ENCODE assay signal across 14 cellular contexts in the genomic region with DNA sequence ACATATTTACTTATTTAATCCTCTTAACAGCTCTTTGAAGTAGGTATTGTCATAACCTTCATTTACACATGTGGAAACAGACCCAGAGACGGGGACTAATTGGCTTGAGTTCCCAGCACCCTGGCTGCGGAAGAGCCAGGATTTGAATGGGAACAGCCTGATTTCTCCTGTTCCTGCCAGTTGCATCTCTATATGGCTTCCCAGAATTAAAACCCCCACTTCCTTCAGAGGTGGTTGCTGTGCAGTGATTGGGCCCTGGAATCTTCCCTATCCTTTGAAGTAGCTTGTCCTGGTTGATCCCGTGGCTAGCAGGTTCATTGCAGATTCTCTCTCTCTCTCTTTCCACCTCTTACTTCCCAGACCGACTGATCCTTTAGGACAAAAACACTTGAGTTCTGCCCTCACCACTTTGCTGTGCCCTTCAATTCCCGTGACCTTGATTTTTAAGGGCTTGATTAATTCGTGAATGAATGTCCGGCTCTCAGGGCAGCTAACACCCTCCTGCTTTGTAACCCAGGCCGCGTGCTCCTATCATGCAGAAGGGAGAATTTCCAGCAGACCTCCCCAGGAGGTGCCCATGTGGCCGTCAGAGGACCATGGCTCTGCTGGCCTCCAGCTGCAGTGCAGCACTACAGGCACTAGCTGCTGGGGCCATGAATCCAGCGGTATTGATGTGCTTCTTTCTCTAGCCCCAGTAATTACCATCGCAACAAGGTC.
DNase-seq lines count a peak whose midpoint lies in the region; ATAC-seq lines count a peak whose summit lies in the region.
"Had no signal": no experiment of that assay in that cellular context is flagged by ENCODE, and none has a peak within 500 bp of the region (broad histone marks: within the 10 kb centered on the region; RNA-seq: fewer than 3 reads in every experiment).

No MANE protein-coding gene starts in this region.

- no peaks in the 10 kb centered on the region for H3K36me3 Mint-ChIP-seq in activated T-helper 1 cell treated with anti-CD3 and anti-CD28 coated beads, Interleukin-12 subunit alpha, Interleukin-12 subunit beta, Interleukin-2, Interleukin-4 antibody, amounts not matched to agents 30 ng/mL and 10 ng/mL and 1 ng/mL, durations not matched to agents 14 hours and 24 hours and 36 hours (ENCODE audit: low read depth)
- H3K36me3 Mint-ChIP-seq: CD8-positive, alpha-beta T cell had no signal

- peak; percentile 59 to 74 for ATAC-seq in left cardiac atrium
- ATAC-seq: CD8-positive, alpha-beta T cell had no signal

- no peak overlapping the region for H3K27ac Mint-ChIP-seq in activated T-helper 1 cell treated with anti-CD3 and anti-CD28 coated beads, Interleukin-12 subunit alpha, Interleukin-12 subunit beta, Interleukin-2, Interleukin-4 antibody, amounts not matched to agents 30 ng/mL and 10 ng/mL and 1 ng/mL, durations not matched to agents 14 hours and 24 hours and 36 hours
- H3K27ac Mint-ChIP-seq: CD8-positive, alpha-beta T cell; nephron had no signal

- intact Hi-C loops in left cardiac atrium (cut with DNase I) = no loop called here
- intact Hi-C loops in activated T-helper 1 cell treated with anti-CD3 and anti-CD28 coated beads, Interleukin-12 subunit alpha, Interleukin-12 subunit beta, Interleukin-2, Interleukin-4 antibody, amounts not matched to agents 30 ng/mL and 10 ng/mL and 1 ng/mL, durations not matched to agents 14 hours and 24 hours and 36 hours (cut with micrococcal nuclease) = no loop called here

- no peak overlapping the region for H3K4me3 Mint-ChIP-seq in activated T-helper 1 cell treated with anti-CD3 and anti-CD28 coated beads, Interleukin-12 subunit alpha, Interleukin-12 subunit beta, Interleukin-2, Interleukin-4 antibody, amounts not matched to agents 30 ng/mL and 10 ng/mL and 1 ng/mL, durations not matched to agents 14 hours and 24 hours and 36 hours
- H3K4me3 Mint-ChIP-seq: CD8-positive, alpha-beta T cell; nephron had no signal

- peaks cover 9% of the 10 kb centered on the region for H3K9me3 Mint-ChIP-seq in activated T-helper 1 cell treated with anti-CD3 and anti-CD28 coated beads, Interleukin-12 subunit alpha, Interleukin-12 subunit beta, Interleukin-2, Interleukin-4 antibody, amounts not matched to agents 30 ng/mL and 10 ng/mL and 1 ng/mL, durations not matched to agents 14 hours and 24 hours and 36 hours

- peaks cover 21% of the 10 kb centered on the region for H3K27me3 Mint-ChIP-seq in activated T-helper 1 cell treated with anti-CD3 and anti-CD28 coated beads, Interleukin-12 subunit alpha, Interleukin-12 subunit beta, Interleukin-2, Interleukin-4 antibody, amounts not matched to agents 30 ng/mL and 10 ng/mL and 1 ng/mL, durations not matched to agents 14 hours and 24 hours and 36 hours (ENCODE audit: insufficient read depth)

- no peaks in the 10 kb centered on the region for H3K4me1 Mint-ChIP-seq in activated T-helper 1 cell treated with anti-CD3 and anti-CD28 coated beads, Interleukin-12 subunit alpha, Interleukin-12 subunit beta, Interleukin-2, Interleukin-4 antibody, amounts not matched to agents 30 ng/mL and 10 ng/mL and 1 ng/mL, durations not matched to agents 14 hours and 24 hours and 36 hours (ENCODE audit: low read depth)
- H3K4me1 Mint-ChIP-seq: nephron had no signal

- DNase-seq in NCI-H2107 treated with DMSO at 0.1 percent for 48 hours (lab: John Stamatoyannopoulos, UW; ENCODE audit: unreplicated experiment) (peak; percentile 62), NCI-H2107 (lab: John Stamatoyannopoulos, UW) (no peak), NCI-H510A (lab: John Stamatoyannopoulos, UW) (peak; percentile 32), left cardiac atrium (no peak), retina (peak; percentile 66), GDM1 (lab: John Stamatoyannopoulos, UW) (no peak), DMS 273 (lab: John Stamatoyannopoulos, UW; ENCODE audit: unreplicated experiment) (no peak)
- DNase-seq in activated T-helper 1 cell treated with anti-CD3 and anti-CD28 coated beads, Interleukin-12 subunit alpha, Interleukin-12 subunit beta, Interleukin-2, Interleukin-4 antibody, amounts not matched to agents 30 ng/mL and 10 ng/mL and 1 ng/mL, durations not matched to agents 14 hours and 24 hours and 36 hours (ENCODE audit: low spot score) = no peak
- DNase-seq: activated effector memory CD4-positive, alpha-beta T cell treated with Interleukin-2 at 50 U/mL for 16 hours; CD8-positive, alpha-beta T cell; dermis blood vessel endothelial cell; OCI-M1; stimulated activated CD4-positive, alpha-beta T cell treated with anti-CD3 and anti-CD28 coated beads, Interleukin-1b, Interleukin-23, amount 100 ng/mL, for 48 hours had no signal

Comparison
In these comparisons a context has a peak if more than half of its experiments do, and no peak if none do; other contexts are left out.
1. DNase-seq: peak in NCI-H2107 treated with DMSO at 0.1 percent for 48 hours (single experiment), NCI-H510A (single experiment) and retina (single experiment); none in NCI-H2107 (single experiment), left cardiac atrium (single experiment), GDM1 (single experiment), DMS 273 (single experiment) and activated T-helper 1 cell treated with anti-CD3 and anti-CD28 coated beads, Interleukin-12 subunit alpha, Interleukin-12 subunit beta, Interleukin-2, Interleukin-4 antibody, amounts not matched to agents 30 ng/mL and 10 ng/mL and 1 ng/mL, durations not matched to agents 14 hours and 24 hours and 36 hours (single experiment).